Comparison of ENCODE assay signal across 1 cellular context in genomic region chr9:95076696-95077052, GRCh38.
TF ChIP-seq lines count a peak whose summit lies in the region.

No MANE protein-coding gene starts in this region.

TF ChIP-seq in HepG2, 621 proteins besides CTCF, POLR2A, EP300 and RAD21 (continued from another document):
- TF ChIP-seq ZNF646 (CRISPR knock-in tag; IDR thresholded peaks at IDR 0.05) (no peak), SMYD3 (CRISPR knock-in tag; IDR thresholded peaks at IDR 0.05) (no peak), ZNF44 (CRISPR knock-in tag; IDR thresholded peaks at IDR 0.05) (no peak), ZNF7 (CRISPR knock-in tag; IDR thresholded peaks at IDR 0.05) (no peak), SP5 (CRISPR knock-in tag; IDR thresholded peaks at IDR 0.05; ENCODE audit: borderline replicate concordance, low read depth) (no peak), SSRP1 (CRISPR knock-in tag; IDR thresholded peaks at IDR 0.05) (no peak), ZNF3 (CRISPR knock-in tag; IDR thresholded peaks at IDR 0.05) (no peak), SP4 (CRISPR knock-in tag; IDR thresholded peaks at IDR 0.05) (no peak), ZNF687 (CRISPR knock-in tag; IDR thresholded peaks at IDR 0.05) (no peak), RORA (CRISPR knock-in tag; IDR thresholded peaks at IDR 0.05) (no peak)
- TF ChIP-seq, protein P1, sequence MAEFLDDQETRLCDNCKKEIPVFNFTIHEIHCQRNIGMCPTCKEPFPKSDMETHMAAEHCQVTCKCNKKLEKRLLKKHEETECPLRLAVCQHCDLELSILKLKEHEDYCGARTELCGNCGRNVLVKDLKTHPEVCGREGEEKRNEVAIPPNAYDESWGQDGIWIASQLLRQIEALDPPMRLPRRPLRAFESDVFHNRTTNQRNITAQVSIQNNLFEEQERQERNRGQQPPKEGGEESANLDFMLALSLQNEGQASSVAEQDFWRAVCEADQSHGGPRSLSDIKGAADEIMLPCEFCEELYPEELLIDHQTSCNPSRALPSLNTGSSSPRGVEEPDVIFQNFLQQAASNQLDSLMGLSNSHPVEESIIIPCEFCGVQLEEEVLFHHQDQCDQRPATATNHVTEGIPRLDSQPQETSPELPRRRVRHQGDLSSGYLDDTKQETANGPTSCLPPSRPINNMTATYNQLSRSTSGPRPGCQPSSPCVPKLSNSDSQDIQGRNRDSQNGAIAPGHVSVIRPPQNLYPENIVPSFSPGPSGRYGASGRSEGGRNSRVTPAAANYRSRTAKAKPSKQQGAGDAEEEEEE (CRISPR knock-in tag; IDR thresholded peaks at IDR 0.05; ENCODE audit: borderline replicate concordance) = no peak
- TF ChIP-seq, protein P2, sequence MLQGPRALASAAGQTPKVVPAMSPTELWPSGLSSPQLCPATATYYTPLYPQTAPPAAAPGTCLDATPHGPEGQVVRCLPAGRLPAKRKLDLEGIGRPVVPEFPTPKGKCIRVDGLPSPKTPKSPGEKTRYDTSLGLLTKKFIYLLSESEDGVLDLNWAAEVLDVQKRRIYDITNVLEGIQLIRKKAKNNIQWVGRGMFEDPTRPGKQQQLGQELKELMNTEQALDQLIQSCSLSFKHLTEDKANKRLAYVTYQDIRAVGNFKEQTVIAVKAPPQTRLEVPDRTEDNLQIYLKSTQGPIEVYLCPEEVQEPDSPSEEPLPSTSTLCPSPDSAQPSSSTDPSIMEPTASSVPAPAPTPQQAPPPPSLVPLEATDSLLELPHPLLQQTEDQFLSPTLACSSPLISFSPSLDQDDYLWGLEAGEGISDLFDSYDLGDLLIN (CRISPR knock-in tag; IDR thresholded peaks at IDR 0.05; ENCODE audit: borderline replicate concordance) = no peak
TF ChIP-seq in HepG2: peak in this region for 0.
